ENCODE assay signal across 17 cellular contexts in genomic region chr3:144289057-144289456, GRCh38.
A peak's percentile ranks its signal among the peaks of the same experiment; 100 is the strongest.
DNase-seq lines count a peak whose midpoint lies in the region; ATAC-seq and TF ChIP-seq lines count a peak whose summit lies in the region.
"Had no signal": no experiment of that assay in that cellular context is flagged by ENCODE, and none has a peak within 500 bp of the region (broad histone marks: within the 10 kb centered on the region; RNA-seq: fewer than 3 reads in every experiment).

No MANE protein-coding gene starts in this region.

- H3K4me1 ChIP-seq in Caco-2: peaks cover 4% of the 10 kb centered on the region
- H3K4me1 ChIP-seq in CD8-positive, alpha-beta memory T cell (ENCODE audit: insufficient read depth, low read length): no peaks in the 10 kb centered on the region

- H3K27me3 ChIP-seq in Caco-2 (replicated peaks; ENCODE audit: control insufficient read depth, insufficient read depth, low read length): no peaks in the 10 kb centered on the region
- no peaks in the 10 kb centered on the region for H3K27me3 ChIP-seq in CD8-positive, alpha-beta memory T cell (ENCODE audit: insufficient read depth, low read length, poor library complexity, severe bottlenecking)

- intact Hi-C loops in Caco-2 (cut with micrococcal nuclease; ENCODE audit: unreplicated experiment): no loop called here

- CTCF ChIA-PET in Caco-2 (lab: Charles Lee): no interaction called here
- CTCF ChIA-PET in CD8-positive, alpha-beta memory T cell (lab: Charles Lee): no interaction called here

- no peak for DNase-seq in Caco-2
- DNase-seq in HFFc6: no peak
- DNase-seq in CD8-positive, alpha-beta memory T cell: no peak
- DNase-seq: C1 segment of cervical spinal cord; Calu3; CD4-positive, alpha-beta memory T cell; DMS53; DMS79 treated with DMSO at 0.1 percent for 48 hours; GF-D8; H9 had no signal

- H3K36me3 ChIP-seq in Caco-2 (ENCODE audit: control insufficient read depth, insufficient read depth, low read length): no peaks in the 10 kb centered on the region
- no peaks in the 10 kb centered on the region for H3K36me3 ChIP-seq in CD8-positive, alpha-beta memory T cell (ENCODE audit: insufficient read depth, low read length)

- no peak overlapping the region for H3K4me3 ChIP-seq in Caco-2 (ENCODE audit: low read depth, low read length)
- no peak overlapping the region for H3K4me3 ChIP-seq in CD8-positive, alpha-beta memory T cell (ENCODE audit: low read length)
- H3K4me3 ChIP-seq: GM23338 had no signal

- POLR2A ChIA-PET in Caco-2 (lab: Charles Lee): no interaction called here
- POLR2A ChIA-PET in CD8-positive, alpha-beta memory T cell (lab: Charles Lee): no interaction called here

- ATAC-seq in GM18867 (IDR thresholded peaks at IDR 0.05; ENCODE audit: unreplicated experiment) (peak; percentile 71), HG02610 (IDR thresholded peaks at IDR 0.05; ENCODE audit: unreplicated experiment) (peak; percentile 49), GM18861 (IDR thresholded peaks at IDR 0.05; ENCODE audit: unreplicated experiment) (no peak), GM19328 (IDR thresholded peaks at IDR 0.05; ENCODE audit: unreplicated experiment) (no peak)
- ATAC-seq in activated T-helper 17 cell treated with anti-CD3 and anti-CD28 coated beads, Interleukin-2, amount 50 U/mL, for 72 hours (replicated peaks): peak; percentile 24
- ATAC-seq: GM23338, HCT116 had no signal

- H3K4me1 Mint-ChIP-seq in Caco-2 (ENCODE audit: low read depth, unreplicated experiment): peaks cover 14% of the 10 kb centered on the region
- no peaks in the 10 kb centered on the region for H3K4me1 Mint-ChIP-seq in activated T-helper 17 cell treated with anti-CD3 and anti-CD28 coated beads, Interleukin-2, amount 50 U/mL, for 72 hours
- no peaks in the 10 kb centered on the region for H3K4me1 Mint-ChIP-seq in HFFc6 (ENCODE audit: low read depth)
- H3K4me1 Mint-ChIP-seq in CD8-positive, alpha-beta memory T cell: peaks cover 0 to 4% (median 0%) of the 10 kb centered on the region in 3 donors
- H3K4me1 Mint-ChIP-seq: CD4-positive, alpha-beta memory T cell; GM23338; H9 had no signal

- H3K27me3 Mint-ChIP-seq in Caco-2 (ENCODE audit: insufficient read depth, unreplicated experiment): no peaks in the 10 kb centered on the region
- H3K27me3 Mint-ChIP-seq in activated T-helper 17 cell treated with anti-CD3 and anti-CD28 coated beads, Interleukin-2, amount 50 U/mL, for 72 hours: peaks cover 6% of the 10 kb centered on the region
- H3K27me3 Mint-ChIP-seq in HFFc6 (ENCODE audit: insufficient read depth): no peaks in the 10 kb centered on the region
- H3K27me3 Mint-ChIP-seq in CD8-positive, alpha-beta memory T cell: no peaks in the 10 kb centered on the region
- H3K27me3 Mint-ChIP-seq: CD4-positive, alpha-beta memory T cell had no signal

- TF ChIP-seq CTCF in Caco-2 (IDR thresholded peaks at IDR 0.05; ENCODE audit: insufficient read depth in 1 of 2, low read depth in 1 of 2, low read length in 1 of 2, severe bottlenecking in 1 of 2, unreplicated experiment in 1 of 2): no peak
- no peak for TF ChIP-seq CTCF in HFFc6 (IDR thresholded peaks at IDR 0.05)

- H3K27ac Mint-ChIP-seq in Caco-2 (ENCODE audit: unreplicated experiment) (peak overlapping the region; percentile 27), HFFc6 (no peak overlapping the region)
- no peak overlapping the region for H3K27ac Mint-ChIP-seq in activated T-helper 17 cell treated with anti-CD3 and anti-CD28 coated beads, Interleukin-2, amount 50 U/mL, for 72 hours
- H3K27ac Mint-ChIP-seq in CD8-positive, alpha-beta memory T cell: no peak overlapping the region
- H3K27ac Mint-ChIP-seq: CD4-positive, alpha-beta memory T cell; GM23338; H9 had no signal

- peaks cover 24% of the 10 kb centered on the region for H3K9me3 Mint-ChIP-seq in Caco-2 (ENCODE audit: unreplicated experiment)
- peaks cover 3% of the 10 kb centered on the region for H3K9me3 Mint-ChIP-seq in activated T-helper 17 cell treated with anti-CD3 and anti-CD28 coated beads, Interleukin-2, amount 50 U/mL, for 72 hours
- H3K9me3 Mint-ChIP-seq in HFFc6: peaks cover 39% of the 10 kb centered on the region
- H3K9me3 Mint-ChIP-seq in CD8-positive, alpha-beta memory T cell: peaks cover 2 to 10% (median 4%) of the 10 kb centered on the region in 5 donors
- H3K9me3 Mint-ChIP-seq: GM23338 had no signal

- H3K36me3 Mint-ChIP-seq in Caco-2 (ENCODE audit: insufficient read depth, unreplicated experiment) (no peaks in the 10 kb centered on the region), HFFc6 (ENCODE audit: low read depth) (no peaks in the 10 kb centered on the region; the same call in 1 of the 2 replicates)
- H3K36me3 Mint-ChIP-seq in activated T-helper 17 cell treated with anti-CD3 and anti-CD28 coated beads, Interleukin-2, amount 50 U/mL, for 72 hours (ENCODE audit: low read depth): no peaks in the 10 kb centered on the region
- no peaks in the 10 kb centered on the region for H3K36me3 Mint-ChIP-seq in CD8-positive, alpha-beta memory T cell
- H3K36me3 Mint-ChIP-seq: CD4-positive, alpha-beta memory T cell had no signal

- H3K9me3 ChIP-seq in Caco-2: no peaks in the 10 kb centered on the region
- H3K9me3 ChIP-seq in CD8-positive, alpha-beta memory T cell (ENCODE audit: low read length): no peaks in the 10 kb centered on the region

- no peak overlapping the region for H3K4me3 Mint-ChIP-seq in Caco-2 (ENCODE audit: unreplicated experiment)
- H3K4me3 Mint-ChIP-seq in activated T-helper 17 cell treated with anti-CD3 and anti-CD28 coated beads, Interleukin-2, amount 50 U/mL, for 72 hours: no peak overlapping the region
- no peak overlapping the region for H3K4me3 Mint-ChIP-seq in HFFc6
- H3K4me3 Mint-ChIP-seq in CD8-positive, alpha-beta memory T cell: no peak overlapping the region
- H3K4me3 Mint-ChIP-seq: CD4-positive, alpha-beta memory T cell; GM23338; H9 had no signal

- H3K27ac ChIP-seq in CD8-positive, alpha-beta memory T cell (ENCODE audit: low read depth, low read length): no peak overlapping the region

- BruUV-seq in Caco-2 (replicated peaks; lab: Mats Ljungman, UMichigan): no TSS peak

Comparison
In these comparisons a context has a peak if more than half of its experiments do, and no peak if none do; other contexts are left out.
1. ATAC-seq: peak in GM18867 (single experiment), HG02610 (single experiment) and activated T-helper 17 cell treated with anti-CD3 and anti-CD28 coated beads, Interleukin-2, amount 50 U/mL, for 72 hours (single experiment); none in GM18861 (single experiment) and GM19328 (single experiment).